In the genomic region with DNA sequence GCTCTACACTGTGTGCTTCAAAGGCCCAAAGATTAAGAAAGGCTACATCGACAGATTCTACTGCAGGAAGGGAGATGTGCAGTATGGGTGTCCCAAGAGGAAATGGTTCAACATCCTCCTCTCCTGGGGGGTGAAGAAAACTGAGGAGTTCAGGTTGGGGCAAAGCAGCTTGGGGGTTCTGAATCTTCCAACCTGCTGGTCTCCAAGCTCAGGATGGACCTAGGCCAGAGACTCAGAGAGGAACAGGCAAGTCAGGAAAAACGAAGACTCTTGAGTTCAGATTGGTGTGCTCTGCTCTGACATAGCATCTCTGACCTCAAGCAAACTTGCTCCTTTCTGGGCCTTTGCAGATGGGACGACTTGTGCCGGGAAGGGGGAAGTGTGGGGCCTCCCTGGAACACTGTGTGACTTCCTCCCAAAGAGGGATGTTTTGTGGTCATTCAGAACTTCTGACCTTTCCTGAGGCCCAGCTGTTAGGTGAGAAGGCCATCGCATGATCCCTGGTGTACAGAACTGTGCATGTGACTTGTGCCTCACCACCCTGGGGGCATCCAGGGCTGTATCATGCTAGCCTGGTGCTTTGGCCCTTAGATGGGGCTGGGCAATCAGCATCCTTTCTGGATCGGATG, we compare ENCODE assay signal across 12 cellular contexts. TPM values are rescaled to one million over a fixed set of nuclear protein-coding genes. Genes with fewer than 3 reads are reported as not detected.
DNase-seq lines count a peak whose midpoint lies in the region; ATAC-seq and TF ChIP-seq lines count a peak whose summit lies in the region.
"Had no signal": no experiment of that assay in that cellular context is flagged by ENCODE, and none has a peak within 500 bp of the region (broad histone marks: within the 10 kb centered on the region; RNA-seq: fewer than 3 reads in every experiment).

No MANE protein-coding gene starts in this region.

- TF ChIP-seq CTCF in neutrophil (IDR thresholded peaks at IDR 0.05) (no peak), tibial artery (IDR thresholded peaks at IDR 0.05) (no peak)

- H3K9ac ChIP-seq in adipocyte (ENCODE audit: low read length) = peak overlapping the region; percentile 75

- H3K4me1 ChIP-seq in adipocyte (ENCODE audit: control insufficient read depth, insufficient read depth, low read length) = peaks cover 54% of the 10 kb centered on the region
- peaks cover 80 to 89% of the 10 kb centered on the region in 2 experiments for H3K4me1 ChIP-seq in neutrophil (ENCODE audit: control insufficient read depth in 1 of 2, insufficient read depth in 1 of 2, low read depth in 1 of 2, low read length in 1 of 2)
- peaks cover 0 to 100% (median 68%) of the 10 kb centered on the region in 4 donors for H3K4me1 ChIP-seq in tibial artery

- intact Hi-C loops in Right ventricle myocardium superior (cut with DNase I) = no loop called here
- intact Hi-C loops in tibial artery (cut with DNase I; ENCODE audit: low total_unique reads) = no loop called here

- no peaks in the 10 kb centered on the region for H3K27me3 ChIP-seq in adipocyte (replicated peaks; ENCODE audit: control insufficient read depth, insufficient read depth, low read length)
- H3K27me3 ChIP-seq in neutrophil = no peaks in the 10 kb centered on the region
- H3K27me3 ChIP-seq in tibial artery = no peaks in the 10 kb centered on the region

- no peaks in the 10 kb centered on the region for H3K36me3 ChIP-seq in adipocyte (ENCODE audit: control insufficient read depth, insufficient read depth, low read length, severe bottlenecking)
- H3K36me3 ChIP-seq in neutrophil = no peaks in the 10 kb centered on the region
- no peaks in the 10 kb centered on the region for H3K36me3 ChIP-seq in tibial artery

- DNase-seq in adipocyte (ENCODE audit: low read depth) = peak; percentile 35
- DNase-seq in Right ventricle myocardium superior = peak; percentile 72
- DNase-seq in tibial artery = peak; percentile 71 to 82
- no peak for DNase-seq in pons (ENCODE audit: low spot score)
- DNase-seq in occipital lobe (lab: John Stamatoyannopoulos, UW) = no peak
- no peak for DNase-seq in RKO (ENCODE audit: low spot score)
- no peak for DNase-seq in SHP77 treated with DMSO at 0.1 percent for 48 hours (lab: John Stamatoyannopoulos, UW)
- DNase-seq: activated CD8-positive, alpha-beta T cell treated with anti-CD3 and anti-CD28 coated beads, Interleukin-2, amount 10 ng/mL, durations not matched to agents 7 days and 5 days; mammary epithelial cell; NCI-H2171 treated with DMSO at 0.1 percent for 48 hours; T-helper 2 cell had no signal

- no peaks in the 10 kb centered on the region for H3K9me3 ChIP-seq in adipocyte (ENCODE audit: control insufficient read depth, low read length)
- H3K9me3 ChIP-seq in neutrophil = no peaks in the 10 kb centered on the region
- no peaks in the 10 kb centered on the region for H3K9me3 ChIP-seq in tibial artery

- peak; percentile 71 for ATAC-seq in Right ventricle myocardium superior (ENCODE audit: poor library complexity)
- ATAC-seq: activated CD8-positive, alpha-beta T cell treated with anti-CD3 and anti-CD28 coated beads, Interleukin-2, amount 10 ng/mL, durations not matched to agents 7 days and 5 days had no signal

- H3K4me3 ChIP-seq in adipocyte (ENCODE audit: low read length) (peak overlapping the region; percentile 75), neutrophil (ENCODE audit: low read depth in 1 of 2, low read length in 1 of 2) (peak overlapping the region; percentile 25 to 36), tibial artery (no peak overlapping the region)

- H3K27ac ChIP-seq in neutrophil (peak overlapping the region; percentile 83), tibial artery (peak overlapping the region; percentile 72 to 80)

RNA-seq across cellular contexts. Expression of gene DAAM2, which starts 31.1 kb away (rescaled TPM):
- total RNA-seq in Right ventricle myocardium superior = 13.0 TPM
- total RNA-seq in occipital lobe = 14.0 TPM
- total RNA-seq: activated CD8-positive, alpha-beta T cell treated with anti-CD3 and anti-CD28 coated beads, Interleukin-2, amount 10 ng/mL, durations not matched to agents 7 days and 5 days had no signal

Comparison
In these comparisons a context has a peak if more than half of its experiments do, and no peak if none do; other contexts are left out.
1. DNase-seq: peak in adipocyte (single experiment), Right ventricle myocardium superior (single experiment) and tibial artery (2 of 2); none in pons (single experiment), occipital lobe (single experiment), RKO (single experiment) and SHP77 treated with DMSO at 0.1 percent for 48 hours (single experiment).
2. H3K4me3 ChIP-seq: peak in adipocyte (single experiment) and neutrophil (2 of 2); none in tibial artery (0 of 2).